ENCODE assay signal across 22 cellular contexts in the genomic region with DNA sequence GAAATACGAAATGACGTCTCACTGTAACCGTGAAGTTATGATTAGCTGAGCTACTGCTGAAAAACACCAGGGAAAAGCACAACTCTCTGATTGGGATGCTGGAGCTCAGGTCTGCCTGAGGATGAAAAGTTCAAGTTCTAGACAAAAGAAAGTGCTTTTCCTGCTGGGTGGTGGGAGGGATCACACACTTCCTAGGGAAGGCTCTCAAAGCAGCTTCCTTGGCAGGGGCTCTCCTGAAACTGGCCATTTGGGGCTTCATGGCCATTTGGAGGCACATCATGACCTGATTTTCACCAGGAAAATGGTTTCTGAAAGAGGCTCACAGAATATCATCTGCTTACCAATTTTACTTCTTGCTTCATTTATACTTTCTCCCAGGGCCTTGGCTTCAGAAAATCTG.
A peak's percentile ranks its signal among the peaks of the same experiment; 100 is the strongest.
DNase-seq lines count a peak whose midpoint lies in the region; TF ChIP-seq lines count a peak whose summit lies in the region.
"Had no signal": no experiment of that assay in that cellular context is flagged by ENCODE, and none has a peak within 500 bp of the region (broad histone marks: within the 10 kb centered on the region; RNA-seq: fewer than 3 reads in every experiment).

No MANE protein-coding gene starts in this region.

- peak overlapping the region in 1 of 2 experiments; percentile 24 for H2BK12ac ChIP-seq in mesenchymal stem cell (ENCODE audit: low read length in 2 of 2)

- no peaks in the 10 kb centered on the region for H3K27me3 Mint-ChIP-seq in osteocyte (ENCODE audit: unreplicated experiment)

- H3K36me3 Mint-ChIP-seq in osteocyte (ENCODE audit: unreplicated experiment), result no peaks in the 10 kb centered on the region
- H3K36me3 Mint-ChIP-seq: CD8-positive, alpha-beta T cell had no signal

- peak overlapping the region in 1 of 2 experiments; percentile 77 for H3K18ac ChIP-seq in mesenchymal stem cell (ENCODE audit: low read depth in 1 of 2, low read length in 2 of 2)

- H4K91ac ChIP-seq in mesenchymal stem cell (ENCODE audit: low read length), result no peak overlapping the region

- intact Hi-C loops in testis (cut with DNase I; ENCODE audit: low total_unique reads), result no loop called here

- peak overlapping the region; percentile 10 for H3K27ac Mint-ChIP-seq in osteocyte (ENCODE audit: unreplicated experiment)
- H3K27ac Mint-ChIP-seq: B cell; CD8-positive, alpha-beta T cell; H9 had no signal

- H3K9me3 Mint-ChIP-seq in osteocyte (ENCODE audit: unreplicated experiment), result peaks cover 8% of the 10 kb centered on the region
- H3K9me3 Mint-ChIP-seq: CD8-positive, alpha-beta T cell; H9 had no signal

- no peak overlapping the region for H3K9ac ChIP-seq in mesenchymal stem cell (ENCODE audit: low read length)

- no peak overlapping the region for H3K4me3 Mint-ChIP-seq in osteocyte (ENCODE audit: unreplicated experiment)
- H3K4me3 Mint-ChIP-seq: B cell; CD8-positive, alpha-beta T cell; H9 had no signal

- H3K27me3 ChIP-seq in testis (peaks cover 3% of the 10 kb centered on the region), mesenchymal stem cell (ENCODE audit: control insufficient read depth in 1 of 2, insufficient read depth in 1 of 2, low read length in 2 of 2) (no peaks in the 10 kb centered on the region)
- H3K27me3 ChIP-seq: MG63 had no signal

- peaks cover 50% of the 10 kb centered on the region for H3K4me1 Mint-ChIP-seq in osteocyte (ENCODE audit: unreplicated experiment)
- H3K4me1 Mint-ChIP-seq: B cell had no signal

- TF ChIP-seq CTCF in VCaP (conservative IDR thresholded peaks at IDR 0.05), result no peak
- no peak for TF ChIP-seq CTCF in osteocyte (IDR thresholded peaks at IDR 0.05)
- no peak for TF ChIP-seq CTCF in testis (IDR thresholded peaks at IDR 0.05)

- no peak overlapping the region for H2AK5ac ChIP-seq in mesenchymal stem cell (ENCODE audit: low read length, severe bottlenecking)

- H3K14ac ChIP-seq in mesenchymal stem cell (ENCODE audit: low read length in 2 of 2), result no peak overlapping the region

- H3K79me1 ChIP-seq in mesenchymal stem cell (replicated peaks; ENCODE audit: low read length, poor library complexity, severe bottlenecking), result no peaks in the 10 kb centered on the region

- no peak overlapping the region for H3K4me3 ChIP-seq in testis
- H3K4me3 ChIP-seq in mesenchymal stem cell (ENCODE audit: insufficient read depth in 1 of 2, low read depth in 1 of 2, low read length in 2 of 2), result no peak overlapping the region
- H3K4me3 ChIP-seq: MG63, PC-9 had no signal

- H3K23ac ChIP-seq in mesenchymal stem cell (ENCODE audit: low read length in 2 of 2), result no peak overlapping the region

- no peak overlapping the region for H4K8ac ChIP-seq in mesenchymal stem cell (ENCODE audit: low read length)

- H3K27ac ChIP-seq in VCaP (peak overlapping the region; percentile 70), cingulate gyrus (ENCODE audit: low read depth, low read length) (peak overlapping the region; percentile 0), testis (peak overlapping the region in 1 of 2 donors; percentile 51), mesenchymal stem cell (ENCODE audit: low read length, poor library complexity, severe bottlenecking) (no peak overlapping the region)
- H3K27ac ChIP-seq: C4-2B, PC-9 had no signal

- DNase-seq in osteocyte (ENCODE audit: extremely low spot score, unreplicated experiment) (no peak), testis (peak; percentile 28), SIG-M5 treated with dmso at 0.1 percent for 504 hours (lab: John Stamatoyannopoulos, UW; ENCODE audit: unreplicated experiment) (no peak), MV-4-11 (lab: John Stamatoyannopoulos, UW) (no peak), mesenchymal stem cell (no peak)
- DNase-seq: CD8-positive, alpha-beta T cell; DMS 273 treated with DMSO at 0.1 percent for 48 hours; DMS79; EL; GF-D8; H9; KBM-7; MG63; NCI-H1417; NCI-H1694; NCI-H2029 treated with DMSO at 0.1 percent for 48 hours; NCI-H526 treated with DMSO at 0.1 percent for 48 hours; PC-9 had no signal

- H3K4me2 ChIP-seq in mesenchymal stem cell (ENCODE audit: low read length, poor library complexity, severe bottlenecking), result no peak overlapping the region
- H3K4me2 ChIP-seq: PC-9 had no signal

- H3K9me3 ChIP-seq in testis (no peaks in the 10 kb centered on the region), mesenchymal stem cell (ENCODE audit: control insufficient read depth, low read length) (no peaks in the 10 kb centered on the region)
- H3K9me3 ChIP-seq: MG63 had no signal

- H2BK120ac ChIP-seq in mesenchymal stem cell (ENCODE audit: low read depth, low read length), result no peak overlapping the region

- H3K4me1 ChIP-seq in testis (no peaks in the 10 kb centered on the region), mesenchymal stem cell (ENCODE audit: control insufficient read depth, insufficient read depth, low read depth, low read length) (peaks cover 4% of the 10 kb centered on the region)

- H3K4ac ChIP-seq in mesenchymal stem cell (ENCODE audit: low read depth in 1 of 2, low read length in 2 of 2), result no peak overlapping the region

- no peaks in the 10 kb centered on the region for H3K36me3 ChIP-seq in testis (ENCODE audit: low read depth, missing control alignments)
- no peaks in the 10 kb centered on the region for H3K36me3 ChIP-seq in mesenchymal stem cell (ENCODE audit: control insufficient read depth in 1 of 2, insufficient read depth in 2 of 2, low read depth in 1 of 2, low read length in 2 of 2)
- H3K36me3 ChIP-seq: MG63 had no signal

- WGBS in testis, 2 donors, result 76 to 79% methylated on average over 3 of the region's 3 CpGs
- 92% methylated on average over 3 of the region's 3 CpGs for WGBS in mesenchymal stem cell

- H2AFZ ChIP-seq in mesenchymal stem cell (ENCODE audit: low read depth, low read length), result no peak overlapping the region
- H2AFZ ChIP-seq: PC-9 had no signal

- H2BK5ac ChIP-seq in mesenchymal stem cell (ENCODE audit: low read depth, low read length, poor library complexity, severe bottlenecking), result no peak overlapping the region

- no peak overlapping the region for H2BK15ac ChIP-seq in mesenchymal stem cell (ENCODE audit: low read depth, poor library complexity, severe bottlenecking)

- no peak for TF ChIP-seq POLR2A in testis (IDR thresholded peaks at IDR 0.05)
